2 cellular contexts compared by ENCODE assay signal in genomic region chr2:127852388-127852787, GRCh38.
TF ChIP-seq lines count a peak whose summit lies in the region.

No MANE protein-coding gene starts in this region.

TF ChIP-seq in Ishikawa, 13 proteins besides CTCF, POLR2A, EP300 and RAD21 (continued from another document):
- no peak for TF ChIP-seq EGR1 (IDR thresholded peaks at IDR 0.05)
- TF ChIP-seq USF1 (IDR thresholded peaks at IDR 0.05): no peak
- TF ChIP-seq CEBPB (IDR thresholded peaks at IDR 0.05): peak; percentile 95
TF ChIP-seq in Ishikawa: peak in this region for 1.

TF ChIP-seq in H1, 55 proteins besides CTCF, POLR2A, EP300 and RAD21 (continued from another document):
- peak; percentile 91 for TF ChIP-seq CEBPB (IDR thresholded peaks at IDR 0.05; ENCODE audit: low read depth, low read length)
